Comparison of ENCODE assay signal across 8 cellular contexts in genomic region chr1:39398278-39399010, GRCh38.
DNase-seq lines count a peak whose midpoint lies in the region; ATAC-seq and TF ChIP-seq lines count a peak whose summit lies in the region.

No MANE protein-coding gene starts in this region.

- H3K27me3 Mint-ChIP-seq in GM23338 (ENCODE audit: insufficient read depth, low read depth, poor library complexity): peaks cover 2% of the 10 kb centered on the region

- H3K36me3 ChIP-seq in A673 (ENCODE audit: insufficient read depth, low read length, poor library complexity, severe bottlenecking) (no peaks in the 10 kb centered on the region), GM23338 (ENCODE audit: insufficient read depth) (no peaks in the 10 kb centered on the region; the same call in 1 of the 2 replicates), SK-N-MC (ENCODE audit: insufficient read depth, low read length) (no peaks in the 10 kb centered on the region), breast epithelium (no peaks in the 10 kb centered on the region)

- H3K9me3 ChIP-seq in A673 (ENCODE audit: low read depth, low read length, poor library complexity, severe bottlenecking): no peaks in the 10 kb centered on the region
- H3K9me3 ChIP-seq in SK-N-MC (ENCODE audit: low read depth, low read length): no peaks in the 10 kb centered on the region
- no peaks in the 10 kb centered on the region for H3K9me3 ChIP-seq in breast epithelium

- H3K9ac ChIP-seq in SK-N-MC (ENCODE audit: insufficient read length): no peak overlapping the region

- intact Hi-C loops in A673 (cut with micrococcal nuclease; ENCODE audit: unreplicated experiment) (no loop called here), breast epithelium (cut with DNase I; ENCODE audit: low total_unique reads) (no loop called here)

- CTCF ChIA-PET in A673 (lab: Charles Lee): interaction anchor here (1.4 kb wide), 1 partner anchor 12 kb away, joined by 9 read pairs; no protein-coding TSS in a partner anchor

- H3K27ac ChIP-seq in A673 (ENCODE audit: low read depth, low read length, poor library complexity, severe bottlenecking) (peak overlapping the region; percentile 83), GM23338 (ENCODE audit: low read depth) (peak overlapping the region; percentile 65), SK-N-MC (0 out of 2 replicates have a peak overlapping the region, but pooled peaks have one; percentile 42), breast epithelium (peak overlapping the region; percentile 13 to 70)

- peaks cover 5% of the 10 kb centered on the region; the same call in 2 of the 3 replicates for H3K36me3 Mint-ChIP-seq in GM23338 (ENCODE audit: low read depth)

- no peak overlapping the region for H3K4me3 Mint-ChIP-seq in GM23338

- H4K20me1 ChIP-seq in GM23338 (replicated peaks; ENCODE audit: insufficient read depth): peaks cover 9% of the 10 kb centered on the region; the same call in 1 of the 2 replicates

- DNase-seq in A673 (ENCODE audit: low spot score): peak; percentile 99
- peak; percentile 24 for DNase-seq in GM23338 (ENCODE audit: low spot score)
- DNase-seq in SK-N-MC (ENCODE audit: low read depth, low spot score): peak; percentile 89
- peak in 1 of 2 donors; percentile 37 for DNase-seq in breast epithelium (ENCODE audit: low spot score in 2 of 2)
- DNase-seq in left kidney (ENCODE audit: low read depth, low spot score): peak; percentile 86
- DNase-seq in stimulated activated CD4-positive, alpha-beta T cell treated with anti-CD3 and anti-CD28 coated beads, Interleukin-4, amount 100 ng/mL, for 1 hour: peak; percentile 12
- DNase-seq in activated CD4-positive, CD25-positive, alpha-beta regulatory T cell (lab: John Stamatoyannopoulos, UW): no peak
- no peak for DNase-seq in COLO668 (lab: John Stamatoyannopoulos, UW; ENCODE audit: unreplicated experiment)

- H2AFZ ChIP-seq in GM23338: no peak overlapping the region

- H3K79me2 ChIP-seq in GM23338 (replicated peaks; ENCODE audit: insufficient read depth): peaks cover 41% of the 10 kb centered on the region

- H3K27me3 ChIP-seq in A673 (replicated peaks; ENCODE audit: insufficient read depth, low read depth, low read length, poor library complexity): no peaks in the 10 kb centered on the region
- H3K27me3 ChIP-seq in GM23338 (ENCODE audit: insufficient read depth): no peaks in the 10 kb centered on the region
- no peaks in the 10 kb centered on the region for H3K27me3 ChIP-seq in breast epithelium

- no TSS peak for BruUV-seq in A673 (replicated peaks; lab: Mats Ljungman, UMichigan)

- POLR2A ChIA-PET in A673 (lab: Charles Lee; ENCODE audit: low non-redundant PET): interaction anchor here (0.6 to 0.8 kb wide), 3 partner anchors 66 to 1591 kb away, joined by 3 to 8 read pairs (median 6); partner anchors contain the start of genes C1orf122 and YRDC

- H3K4me2 ChIP-seq in GM23338: peak overlapping the region; percentile 48; the same call in 1 of the 2 replicates

- no peaks in the 10 kb centered on the region for H3F3A ChIP-seq in GM23338 (replicated peaks; ENCODE audit: low read depth)

- TF ChIP-seq POLR2A in breast epithelium (IDR thresholded peaks at IDR 0.05): no peak

- H3K4me1 ChIP-seq in A673 (ENCODE audit: insufficient read depth, low read length, poor library complexity, severe bottlenecking) (peaks cover 77% of the 10 kb centered on the region), GM23338 (ENCODE audit: insufficient read depth) (peaks cover 32% of the 10 kb centered on the region), breast epithelium (peaks cover 3 to 20% of the 10 kb centered on the region in 2 donors)

- H3K9me3 Mint-ChIP-seq in GM23338: no peaks in the 10 kb centered on the region

- peaks cover 37% of the 10 kb centered on the region for H3K4me1 Mint-ChIP-seq in GM23338

- peak overlapping the region; percentile 59; the same call in 1 of the 2 replicates for H3K27ac Mint-ChIP-seq in GM23338

- TF ChIP-seq CTCF in A673 (conservative IDR thresholded peaks at IDR 0.05; ENCODE audit: low read depth, low read length) (no peak), GM23338 (conservative IDR thresholded peaks at IDR 0.05; ENCODE audit: low read depth in 2 of 2) (no peak), breast epithelium (IDR thresholded peaks at IDR 0.05) (no peak)

- peak; percentile 70 for ATAC-seq in GM23338

- H3K4me3 ChIP-seq in A673 (ENCODE audit: low read depth, low read length, poor library complexity, severe bottlenecking): peak overlapping the region; percentile 3
- H3K4me3 ChIP-seq in GM23338: no peak overlapping the region
- H3K4me3 ChIP-seq in SK-N-MC: peak overlapping the region; percentile 38
- H3K4me3 ChIP-seq in breast epithelium: no peak overlapping the region

- H3K9me2 ChIP-seq in GM23338 (ENCODE audit: insufficient read depth): no peaks in the 10 kb centered on the region

TF ChIP-seq in GM23338, 12 proteins besides CTCF, POLR2A, EP300 and RAD21 (continues in another document):
- TF ChIP-seq NANOG (IDR thresholded peaks at IDR 0.05; ENCODE audit: borderline replicate concordance) (no peak), EZH2phosphoT487 (IDR thresholded peaks at IDR 0.05; ENCODE audit: unreplicated experiment) (no peak), POLR2AphosphoS5 (IDR thresholded peaks at IDR 0.05; ENCODE audit: low read depth) (no peak), JUNB (IDR thresholded peaks at IDR 0.05; ENCODE audit: unreplicated experiment) (no peak), EZH2 (IDR thresholded peaks at IDR 0.05; ENCODE audit: low read depth, unreplicated experiment) (no peak), REST (IDR thresholded peaks at IDR 0.05; ENCODE audit: unreplicated experiment) (no peak), ZNF114 (CRISPR knock-in tag; IDR thresholded peaks at IDR 0.05) (no peak)

Comparison
In these comparisons a context has a peak if more than half of its experiments do, and no peak if none do; other contexts are left out.
1. DNase-seq: peak in A673 (single experiment), GM23338 (single experiment), SK-N-MC (single experiment), left kidney (single experiment) and stimulated activated CD4-positive, alpha-beta T cell treated with anti-CD3 and anti-CD28 coated beads, Interleukin-4, amount 100 ng/mL, for 1 hour (single experiment); none in activated CD4-positive, CD25-positive, alpha-beta regulatory T cell (0 of 4) and COLO668 (single experiment).
2. H3K4me3 ChIP-seq: peak in A673 (single experiment) and SK-N-MC (single experiment); none in GM23338 (single experiment) and breast epithelium (0 of 3).
3. Peak in every context shown above with its lines, with median percentiles within 50 percentile points of each other: H3K27ac ChIP-seq.